1 cellular context compared by ENCODE assay signal in the genomic region with DNA sequence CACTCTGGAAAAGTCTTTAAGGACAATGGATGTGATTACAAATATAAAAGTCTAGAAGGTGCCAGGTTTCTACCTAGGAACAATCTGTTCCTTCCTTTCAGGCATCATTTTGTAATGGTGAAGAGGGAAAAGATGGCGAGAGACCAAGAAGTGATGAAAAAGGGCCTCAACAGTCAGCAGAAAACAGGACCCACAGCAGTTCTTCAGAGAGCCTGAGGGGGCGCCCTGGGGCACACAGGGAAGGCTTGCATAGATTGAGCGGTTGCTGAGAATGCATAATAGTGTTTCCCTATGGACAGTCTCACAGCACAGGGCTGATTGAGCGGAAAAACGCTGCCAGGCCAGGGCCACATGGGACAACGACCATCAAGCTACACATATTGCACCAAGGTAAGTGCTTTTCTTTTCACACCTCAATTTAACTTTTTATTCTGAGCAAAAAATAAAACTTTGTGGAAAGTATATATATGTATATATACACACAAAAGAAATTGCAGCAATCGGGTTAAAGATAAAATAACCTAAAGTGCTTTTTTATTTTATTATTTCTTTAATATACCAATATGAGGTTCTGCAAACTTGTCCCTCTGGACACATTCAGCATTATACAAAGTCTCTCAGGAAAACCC.
TF ChIP-seq lines count a peak whose summit lies in the region.

No MANE protein-coding gene starts in this region.

TF ChIP-seq in liver, 16 proteins besides CTCF, POLR2A, EP300 and RAD21 (continued from another document):
- TF ChIP-seq, protein P1, sequence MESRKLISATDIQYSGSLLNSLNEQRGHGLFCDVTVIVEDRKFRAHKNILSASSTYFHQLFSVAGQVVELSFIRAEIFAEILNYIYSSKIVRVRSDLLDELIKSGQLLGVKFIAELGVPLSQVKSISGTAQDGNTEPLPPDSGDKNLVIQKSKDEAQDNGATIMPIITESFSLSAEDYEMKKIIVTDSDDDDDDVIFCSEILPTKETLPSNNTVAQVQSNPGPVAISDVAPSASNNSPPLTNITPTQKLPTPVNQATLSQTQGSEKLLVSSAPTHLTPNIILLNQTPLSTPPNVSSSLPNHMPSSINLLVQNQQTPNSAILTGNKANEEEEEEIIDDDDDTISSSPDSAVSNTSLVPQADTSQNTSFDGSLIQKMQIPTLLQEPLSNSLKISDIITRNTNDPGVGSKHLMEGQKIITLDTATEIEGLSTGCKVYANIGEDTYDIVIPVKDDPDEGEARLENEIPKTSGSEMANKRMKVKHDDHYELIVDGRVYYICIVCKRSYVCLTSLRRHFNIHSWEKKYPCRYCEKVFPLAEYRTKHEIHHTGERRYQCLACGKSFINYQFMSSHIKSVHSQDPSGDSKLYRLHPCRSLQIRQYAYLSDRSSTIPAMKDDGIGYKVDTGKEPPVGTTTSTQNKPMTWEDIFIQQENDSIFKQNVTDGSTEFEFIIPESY (IDR thresholded peaks at IDR 0.05): no peak
- TF ChIP-seq REST (IDR thresholded peaks at IDR 0.05) (no peak), FOXA1 (IDR thresholded peaks at IDR 0.05) (no peak), HNF4G (IDR thresholded peaks at IDR 0.05) (no peak), RXRA (IDR thresholded peaks at IDR 0.05) (no peak), GABPA (IDR thresholded peaks at IDR 0.05 in 1 of 2, conservative IDR thresholded peaks at IDR 0.05 in 1 of 2) (peak; percentile 14 to 26), NR2F2 (IDR thresholded peaks at IDR 0.05) (no peak), SP1 (IDR thresholded peaks at IDR 0.05) (peak; percentile 12), FOXA2 (IDR thresholded peaks at IDR 0.05) (no peak)
- TF ChIP-seq, protein P2, sequence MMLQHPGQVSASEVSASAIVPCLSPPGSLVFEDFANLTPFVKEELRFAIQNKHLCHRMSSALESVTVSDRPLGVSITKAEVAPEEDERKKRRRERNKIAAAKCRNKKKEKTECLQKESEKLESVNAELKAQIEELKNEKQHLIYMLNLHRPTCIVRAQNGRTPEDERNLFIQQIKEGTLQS (IDR thresholded peaks at IDR 0.05): no peak
TF ChIP-seq in liver: peak in this region for 3.
